In the genomic region with DNA sequence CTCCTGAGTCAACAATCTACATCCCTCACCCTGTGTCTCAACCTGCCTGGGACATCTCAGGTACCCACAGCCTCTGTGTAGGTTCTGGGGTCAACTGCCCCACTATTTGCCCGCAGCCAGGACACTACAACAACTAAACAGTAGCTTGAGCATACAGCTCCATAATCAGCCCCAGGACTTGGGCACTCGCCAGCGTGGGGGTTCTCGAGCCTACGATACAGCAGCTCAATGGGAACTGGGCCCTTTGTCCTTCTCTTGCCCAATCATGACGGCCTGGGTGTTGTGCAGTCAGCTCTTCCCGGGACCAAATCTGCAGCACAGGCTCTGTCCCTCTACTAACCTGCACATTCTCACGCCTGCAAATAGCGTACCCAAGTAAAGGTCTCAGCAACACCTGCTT, we compare ENCODE assay signal across 12 cellular contexts. TPM values are rescaled to one million over a fixed set of nuclear protein-coding genes. Genes with fewer than 3 reads are reported as not detected.
DNase-seq lines count a peak whose midpoint lies in the region; ATAC-seq and TF ChIP-seq lines count a peak whose summit lies in the region.
"Had no signal": no experiment of that assay in that cellular context is flagged by ENCODE, and none has a peak within 500 bp of the region (broad histone marks: within the 10 kb centered on the region; RNA-seq: fewer than 3 reads in every experiment).

No MANE protein-coding gene starts in this region.

- H3K79me2 ChIP-seq in KMS-11 (ENCODE audit: insufficient read depth, low read depth) (peaks cover 21% of the 10 kb centered on the region), neural progenitor cell (ENCODE audit: low read depth) (peaks cover 58% of the 10 kb centered on the region)

- intact Hi-C loops in Caco-2 (cut with micrococcal nuclease; ENCODE audit: unreplicated experiment) = loop anchor here (1.0 kb wide), 1 partner anchor 64 kb away; no protein-coding TSS in a partner anchor

- H3K27ac Mint-ChIP-seq in Caco-2 (ENCODE audit: unreplicated experiment) = peak overlapping the region; percentile 92
- no peak overlapping the region for H3K27ac Mint-ChIP-seq in neural progenitor cell

- peaks cover 6% of the 10 kb centered on the region for H3F3A ChIP-seq in neural progenitor cell (ENCODE audit: low read depth)

- no peak for TF ChIP-seq CTCF in Caco-2 (IDR thresholded peaks at IDR 0.05; ENCODE audit: insufficient read depth in 1 of 2, low read depth in 1 of 2, low read length in 1 of 2, severe bottlenecking in 1 of 2, unreplicated experiment in 1 of 2)
- TF ChIP-seq CTCF in KMS-11 (conservative IDR thresholded peaks at IDR 0.05; ENCODE audit: low read depth, low read length) = no peak
- no peak for TF ChIP-seq CTCF in coronary artery (IDR thresholded peaks at IDR 0.05)
- TF ChIP-seq CTCF in neural progenitor cell (IDR thresholded peaks at IDR 0.05) = no peak

- H2AFZ ChIP-seq in KMS-11 (ENCODE audit: low read depth) (no peak overlapping the region), neural progenitor cell (replicated peaks) (no peak overlapping the region)

- H3K4me2 ChIP-seq in KMS-11 = peak overlapping the region; percentile 86; the same call in 1 of the 2 replicates
- peak overlapping the region; percentile 92 for H3K4me2 ChIP-seq in neural progenitor cell

- BruUV-seq in Caco-2 (replicated peaks; lab: Mats Ljungman, UMichigan) = no TSS peak

- no peak for DNase-seq in Caco-2
- no peak for DNase-seq in coronary artery (ENCODE audit: low spot score)
- no peak for DNase-seq in neural progenitor cell (ENCODE audit: low spot score)
- DNase-seq in DMS53 (lab: John Stamatoyannopoulos, UW) = no peak
- DNase-seq in NCI-H526 treated with DMSO at 0.1 percent for 48 hours (lab: John Stamatoyannopoulos, UW) = no peak
- no peak for DNase-seq in NCI-H1436 (lab: John Stamatoyannopoulos, UW)
- DNase-seq: brain microvascular endothelial cell, kidney glomerular epithelial cell, NCI-H1092 had no signal

- H4K20me1 ChIP-seq in KMS-11 (ENCODE audit: insufficient read depth) = no peaks in the 10 kb centered on the region
- no peaks in the 10 kb centered on the region for H4K20me1 ChIP-seq in neural progenitor cell (ENCODE audit: low read depth)

- H3K9ac ChIP-seq in KMS-11 (no peak overlapping the region), neural progenitor cell (no peak overlapping the region)

- POLR2A ChIA-PET in Caco-2 (lab: Charles Lee) = interaction anchor here (0.5 kb wide), 1 partner anchor 96 kb away, joined by 7 read pairs; no protein-coding TSS in a partner anchor

- H3K36me3 Mint-ChIP-seq in Caco-2 (ENCODE audit: insufficient read depth, unreplicated experiment) (peaks cover 64% of the 10 kb centered on the region), neural progenitor cell (peaks cover 56% of the 10 kb centered on the region)

- H3K9me3 ChIP-seq in Caco-2 = peaks cover 2% of the 10 kb centered on the region; the same call in 1 of the 2 replicates
- peaks cover 7% of the 10 kb centered on the region for H3K9me3 ChIP-seq in neural progenitor cell (ENCODE audit: low read depth)

- CTCF ChIA-PET in Caco-2 (lab: Charles Lee) = interaction anchor here (0.5 kb wide), 1 partner anchor 287 kb away, joined by 5 read pairs; a partner anchor contains a TSS

- H3K9me3 Mint-ChIP-seq in Caco-2 (ENCODE audit: unreplicated experiment) (peaks cover 54% of the 10 kb centered on the region), neural progenitor cell (peaks cover 71% of the 10 kb centered on the region)

- no peak overlapping the region for H3K27ac ChIP-seq in KMS-11
- H3K27ac ChIP-seq in coronary artery = no peak overlapping the region
- H3K27ac ChIP-seq in neural progenitor cell = no peak overlapping the region
- H3K27ac ChIP-seq: brain microvascular endothelial cell had no signal

- H3K4me1 Mint-ChIP-seq in Caco-2 (ENCODE audit: low read depth, unreplicated experiment) = peaks cover 25% of the 10 kb centered on the region
- peaks cover 8% of the 10 kb centered on the region for H3K4me1 Mint-ChIP-seq in neural progenitor cell

- H3K4me3 ChIP-seq in Caco-2 (ENCODE audit: low read depth, low read length) = peak overlapping the region; percentile 99
- H3K4me3 ChIP-seq in KMS-11 (IDR thresholded peaks at IDR 0.05; ENCODE audit: insufficient read depth, low read depth, low read length) = no peak overlapping the region
- H3K4me3 ChIP-seq in coronary artery = peak overlapping the region; percentile 85
- peak overlapping the region; percentile 86 for H3K4me3 ChIP-seq in neural progenitor cell

- TF ChIP-seq POLR2A in GM18505 (IDR thresholded peaks at IDR 0.05; ENCODE audit: borderline replicate concordance, extremely low read depth, insufficient read depth, insufficient read length) = no peak

- ATAC-seq in GM18505 (IDR thresholded peaks at IDR 0.05; ENCODE audit: unreplicated experiment) = no peak

- H3K4me1 ChIP-seq in Caco-2 (peaks cover 8% of the 10 kb centered on the region; the same call in 1 of the 2 replicates), KMS-11 (ENCODE audit: low read depth, poor library complexity, severe bottlenecking) (peaks cover 7% of the 10 kb centered on the region), neural progenitor cell (no peaks in the 10 kb centered on the region)

- H3K27me3 ChIP-seq in Caco-2 (replicated peaks; ENCODE audit: control insufficient read depth, insufficient read depth, low read length) (no peaks in the 10 kb centered on the region), KMS-11 (ENCODE audit: insufficient read depth, low read depth) (no peaks in the 10 kb centered on the region), neural progenitor cell (peaks cover 21% of the 10 kb centered on the region)
- H3K27me3 ChIP-seq: brain microvascular endothelial cell had no signal

- H3K4me3 Mint-ChIP-seq in Caco-2 (ENCODE audit: unreplicated experiment) = peak overlapping the region; percentile 98
- H3K4me3 Mint-ChIP-seq in neural progenitor cell = peak overlapping the region; percentile 91

- H3K27me3 Mint-ChIP-seq in Caco-2 (ENCODE audit: insufficient read depth, unreplicated experiment) (peaks cover 2% of the 10 kb centered on the region), neural progenitor cell (ENCODE audit: insufficient read depth, low read depth) (peaks cover 14% of the 10 kb centered on the region)

- H3K36me3 ChIP-seq in Caco-2 (ENCODE audit: control insufficient read depth, insufficient read depth, low read length) (peaks cover 12% of the 10 kb centered on the region), KMS-11 (ENCODE audit: insufficient read depth) (peaks cover 8% of the 10 kb centered on the region), neural progenitor cell (peaks cover 20% of the 10 kb centered on the region)

RNA-seq across cellular contexts. Expression of a gene that starts 1.3 kb away (rescaled TPM):
- total RNA-seq in Caco-2 (2022) (9.1 and 13.3 TPM in 2 replicates), neural progenitor cell (ENCODE audit: low replicate concordance) (10.7 and 15.9 TPM in 2 replicates)

RNA-seq across cellular contexts. Expression of a gene that starts 30.5 kb away (rescaled TPM):
- total RNA-seq in Caco-2 (2022) (0.16 TPM in 1 of 2 replicates, not detected in the other), neural progenitor cell (ENCODE audit: low replicate concordance) (not detected in 2 replicates)
- total RNA-seq: T-helper 2 cell treated with Interferon-gamma antibody and Interleukin-4, amounts not matched to agents 100 ng/mL and 5 ng/mL, for 36 hours had no signal

RNA-seq across cellular contexts. Expression of a gene that starts 50.7 kb away (rescaled TPM):
- total RNA-seq in Caco-2 (2022) = not detected in 2 replicates
- 8.4 and 11.2 TPM in 2 replicates for total RNA-seq in neural progenitor cell (ENCODE audit: low replicate concordance)
